Comparison of ENCODE assay signal across 1 cellular context in the genomic region with DNA sequence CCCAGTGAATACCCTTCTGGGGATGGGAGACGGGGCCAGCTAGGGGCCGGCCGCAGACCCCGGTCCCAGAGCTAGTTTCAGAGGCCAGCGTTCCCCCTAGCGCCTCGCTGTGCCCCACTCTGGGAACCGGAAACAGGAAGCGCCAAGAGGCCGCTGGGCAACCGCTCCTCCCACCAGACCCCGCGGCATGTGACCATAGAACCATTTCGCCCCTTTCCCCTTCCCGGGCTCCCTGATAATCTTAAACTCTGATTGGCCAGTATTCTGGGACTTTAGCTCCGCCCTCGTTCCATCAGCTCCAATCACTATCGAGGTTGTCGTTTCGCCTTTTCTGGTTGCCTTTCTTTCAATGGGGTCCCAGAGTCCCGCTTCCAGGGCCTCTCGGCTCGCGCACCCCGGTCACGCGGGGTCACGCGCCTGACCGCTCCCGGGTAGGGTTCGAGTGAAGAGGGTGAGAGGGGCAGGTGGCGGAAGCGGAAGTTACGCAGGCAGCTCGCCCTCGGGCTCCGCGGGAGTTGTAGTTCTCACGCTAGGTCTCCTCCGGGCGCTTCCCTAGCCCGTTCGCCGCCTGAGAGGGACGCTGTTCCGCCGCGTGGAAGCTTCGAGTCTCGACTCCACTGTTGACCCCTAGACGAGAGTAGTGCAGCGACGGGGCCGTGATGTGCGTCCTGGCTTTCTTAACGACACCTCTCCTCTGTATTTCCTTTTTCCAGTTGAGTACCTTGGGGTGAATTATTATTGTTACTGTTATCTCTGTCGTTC.
TF ChIP-seq lines count a peak whose summit lies in the region.

A gene (minus strand): TSS at position 121 of the 762 bp plus-strand sequence. CDS start 3,241 bp downstream, outside the sequence.

TF ChIP-seq in HepG2, 621 proteins besides CTCF, POLR2A, EP300 and RAD21 (continued from another document and continues in another):
- TF ChIP-seq, protein P1, sequence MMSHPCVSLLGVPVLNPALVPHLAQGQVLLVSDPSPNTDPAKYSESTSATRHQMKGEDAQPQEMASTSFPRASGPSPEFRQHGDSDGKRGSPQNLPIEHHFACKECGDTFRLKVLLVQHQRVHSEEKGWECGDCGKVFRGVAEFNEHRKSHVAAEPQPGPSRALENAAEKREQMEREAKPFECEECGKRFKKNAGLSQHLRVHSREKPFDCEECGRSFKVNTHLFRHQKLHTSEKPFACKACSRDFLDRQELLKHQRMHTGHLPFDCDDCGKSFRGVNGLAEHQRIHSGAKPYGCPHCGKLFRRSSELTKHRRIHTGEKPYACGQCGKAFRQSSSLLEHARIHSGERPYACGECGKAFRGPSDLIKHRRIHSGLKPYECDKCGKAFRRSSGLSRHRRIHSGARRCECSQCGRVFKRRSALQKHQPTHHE (CRISPR knock-in tag; IDR thresholded peaks at IDR 0.05; ENCODE audit: borderline replicate concordance) = no peak
- TF ChIP-seq ZNF720 (CRISPR knock-in tag; IDR thresholded peaks at IDR 0.05) (no peak), ZNF788 (CRISPR knock-in tag; IDR thresholded peaks at IDR 0.05; ENCODE audit: borderline replicate concordance) (peak; percentile 56; the same call in 1 of the 2 replicates), ZNF776 (CRISPR knock-in tag; IDR thresholded peaks at IDR 0.05) (0 out of 2 replicates have a peak, but pooled peaks have one; percentile 50), ZSCAN20 (CRISPR knock-in tag; IDR thresholded peaks at IDR 0.05; ENCODE audit: borderline replicate concordance) (peak; percentile 83), ZNF768 (CRISPR knock-in tag; IDR thresholded peaks at IDR 0.05) (0 out of 2 replicates have a peak, but pooled peaks have one; percentile 30), ZNF563 (CRISPR knock-in tag; IDR thresholded peaks at IDR 0.05) (peak; percentile 51; the same call in 1 of the 2 replicates), DR1 (CRISPR knock-in tag; IDR thresholded peaks at IDR 0.05) (peak; percentile 74), EEA1 (CRISPR knock-in tag; IDR thresholded peaks at IDR 0.05; ENCODE audit: borderline replicate concordance) (no peak; the same call in 1 of the 2 replicates), TCF7 (IDR thresholded peaks at IDR 0.05; ENCODE audit: low read depth) (no peak), ZNF367 (CRISPR knock-in tag; IDR thresholded peaks at IDR 0.05; ENCODE audit: borderline replicate concordance) (no peak), KDM5B (CRISPR knock-in tag; IDR thresholded peaks at IDR 0.05; ENCODE audit: borderline replicate concordance) (peak; percentile 78), HOXD1 (CRISPR knock-in tag; IDR thresholded peaks at IDR 0.05) (peak; percentile 75; the same call in 1 of the 2 replicates), TGIF2 (CRISPR knock-in tag; IDR thresholded peaks at IDR 0.05) (peak; percentile 91; the same call in 1 of the 2 replicates), BRCA1 (CRISPR knock-in tag; IDR thresholded peaks at IDR 0.05) (peak; percentile 60; the same call in 1 of the 2 replicates), NCOA5 (CRISPR knock-in tag; IDR thresholded peaks at IDR 0.05) (no peak), RARG (CRISPR knock-in tag; IDR thresholded peaks at IDR 0.05; ENCODE audit: low read depth) (no peak), SMAD3 (CRISPR knock-in tag; IDR thresholded peaks at IDR 0.05) (no peak; the same call in 1 of the 2 replicates), YEATS2 (CRISPR knock-in tag; IDR thresholded peaks at IDR 0.05; ENCODE audit: borderline replicate concordance) (peak; percentile 68), RFX3 (CRISPR knock-in tag; IDR thresholded peaks at IDR 0.05) (no peak), ZNF615 (CRISPR knock-in tag; IDR thresholded peaks at IDR 0.05; ENCODE audit: borderline replicate concordance) (no peak), ZSCAN29 (CRISPR knock-in tag; conservative IDR thresholded peaks at IDR 0.05) (peak; percentile 67; the same call in 1 of the 2 replicates), NR3C1 (CRISPR knock-in tag; IDR thresholded peaks at IDR 0.05) (no peak), JUNB (CRISPR knock-in tag; IDR thresholded peaks at IDR 0.05; ENCODE audit: borderline replicate concordance) (peak; percentile 58; the same call in 1 of the 2 replicates)
- TF ChIP-seq, protein P2, sequence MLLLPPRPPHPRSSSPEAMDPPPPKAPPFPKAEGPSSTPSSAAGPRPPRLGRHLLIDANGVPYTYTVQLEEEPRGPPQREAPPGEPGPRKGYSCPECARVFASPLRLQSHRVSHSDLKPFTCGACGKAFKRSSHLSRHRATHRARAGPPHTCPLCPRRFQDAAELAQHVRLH (CRISPR knock-in tag; IDR thresholded peaks at IDR 0.05; ENCODE audit: borderline replicate concordance, low read depth) = peak; percentile 86
- TF ChIP-seq, protein P3, sequence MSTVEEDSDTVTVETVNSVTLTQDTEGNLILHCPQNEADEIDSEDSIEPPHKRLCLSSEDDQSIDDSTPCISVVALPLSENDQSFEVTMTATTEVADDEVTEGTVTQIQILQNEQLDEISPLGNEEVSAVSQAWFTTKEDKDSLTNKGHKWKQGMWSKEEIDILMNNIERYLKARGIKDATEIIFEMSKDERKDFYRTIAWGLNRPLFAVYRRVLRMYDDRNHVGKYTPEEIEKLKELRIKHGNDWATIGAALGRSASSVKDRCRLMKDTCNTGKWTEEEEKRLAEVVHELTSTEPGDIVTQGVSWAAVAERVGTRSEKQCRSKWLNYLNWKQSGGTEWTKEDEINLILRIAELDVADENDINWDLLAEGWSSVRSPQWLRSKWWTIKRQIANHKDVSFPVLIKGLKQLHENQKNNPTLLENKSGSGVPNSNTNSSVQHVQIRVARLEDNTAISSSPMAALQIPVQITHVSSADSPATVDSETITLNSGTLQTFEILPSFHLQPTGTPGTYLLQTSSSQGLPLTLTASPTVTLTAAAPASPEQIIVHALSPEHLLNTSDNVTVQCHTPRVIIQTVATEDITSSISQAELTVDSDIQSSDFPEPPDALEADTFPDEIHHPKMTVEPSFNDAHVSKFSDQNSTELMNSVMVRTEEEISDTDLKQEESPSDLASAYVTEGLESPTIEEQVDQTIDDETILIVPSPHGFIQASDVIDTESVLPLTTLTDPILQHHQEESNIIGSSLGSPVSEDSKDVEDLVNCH (CRISPR knock-in tag; IDR thresholded peaks at IDR 0.05) = no peak
- TF ChIP-seq, protein P4, sequence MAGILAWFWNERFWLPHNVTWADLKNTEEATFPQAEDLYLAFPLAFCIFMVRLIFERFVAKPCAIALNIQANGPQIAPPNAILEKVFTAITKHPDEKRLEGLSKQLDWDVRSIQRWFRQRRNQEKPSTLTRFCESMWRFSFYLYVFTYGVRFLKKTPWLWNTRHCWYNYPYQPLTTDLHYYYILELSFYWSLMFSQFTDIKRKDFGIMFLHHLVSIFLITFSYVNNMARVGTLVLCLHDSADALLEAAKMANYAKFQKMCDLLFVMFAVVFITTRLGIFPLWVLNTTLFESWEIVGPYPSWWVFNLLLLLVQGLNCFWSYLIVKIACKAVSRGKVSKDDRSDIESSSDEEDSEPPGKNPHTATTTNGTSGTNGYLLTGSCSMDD (CRISPR knock-in tag; IDR thresholded peaks at IDR 0.05) = no peak
- TF ChIP-seq, protein P5, sequence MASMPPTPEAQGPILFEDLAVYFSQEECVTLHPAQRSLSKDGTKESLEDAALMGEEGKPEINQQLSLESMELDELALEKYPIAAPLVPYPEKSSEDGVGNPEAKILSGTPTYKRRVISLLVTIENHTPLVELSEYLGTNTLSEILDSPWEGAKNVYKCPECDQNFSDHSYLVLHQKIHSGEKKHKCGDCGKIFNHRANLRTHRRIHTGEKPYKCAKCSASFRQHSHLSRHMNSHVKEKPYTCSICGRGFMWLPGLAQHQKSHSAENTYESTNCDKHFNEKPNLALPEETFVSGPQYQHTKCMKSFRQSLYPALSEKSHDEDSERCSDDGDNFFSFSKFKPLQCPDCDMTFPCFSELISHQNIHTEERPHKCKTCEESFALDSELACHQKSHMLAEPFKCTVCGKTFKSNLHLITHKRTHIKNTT (CRISPR knock-in tag; IDR thresholded peaks at IDR 0.05) = no peak
- TF ChIP-seq, protein P6, sequence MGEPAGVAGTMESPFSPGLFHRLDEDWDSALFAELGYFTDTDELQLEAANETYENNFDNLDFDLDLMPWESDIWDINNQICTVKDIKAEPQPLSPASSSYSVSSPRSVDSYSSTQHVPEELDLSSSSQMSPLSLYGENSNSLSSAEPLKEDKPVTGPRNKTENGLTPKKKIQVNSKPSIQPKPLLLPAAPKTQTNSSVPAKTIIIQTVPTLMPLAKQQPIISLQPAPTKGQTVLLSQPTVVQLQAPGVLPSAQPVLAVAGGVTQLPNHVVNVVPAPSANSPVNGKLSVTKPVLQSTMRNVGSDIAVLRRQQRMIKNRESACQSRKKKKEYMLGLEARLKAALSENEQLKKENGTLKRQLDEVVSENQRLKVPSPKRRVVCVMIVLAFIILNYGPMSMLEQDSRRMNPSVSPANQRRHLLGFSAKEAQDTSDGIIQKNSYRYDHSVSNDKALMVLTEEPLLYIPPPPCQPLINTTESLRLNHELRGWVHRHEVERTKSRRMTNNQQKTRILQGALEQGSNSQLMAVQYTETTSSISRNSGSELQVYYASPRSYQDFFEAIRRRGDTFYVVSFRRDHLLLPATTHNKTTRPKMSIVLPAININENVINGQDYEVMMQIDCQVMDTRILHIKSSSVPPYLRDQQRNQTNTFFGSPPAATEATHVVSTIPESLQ (CRISPR knock-in tag; conservative IDR thresholded peaks at IDR 0.05) = no peak
- TF ChIP-seq, protein P7, sequence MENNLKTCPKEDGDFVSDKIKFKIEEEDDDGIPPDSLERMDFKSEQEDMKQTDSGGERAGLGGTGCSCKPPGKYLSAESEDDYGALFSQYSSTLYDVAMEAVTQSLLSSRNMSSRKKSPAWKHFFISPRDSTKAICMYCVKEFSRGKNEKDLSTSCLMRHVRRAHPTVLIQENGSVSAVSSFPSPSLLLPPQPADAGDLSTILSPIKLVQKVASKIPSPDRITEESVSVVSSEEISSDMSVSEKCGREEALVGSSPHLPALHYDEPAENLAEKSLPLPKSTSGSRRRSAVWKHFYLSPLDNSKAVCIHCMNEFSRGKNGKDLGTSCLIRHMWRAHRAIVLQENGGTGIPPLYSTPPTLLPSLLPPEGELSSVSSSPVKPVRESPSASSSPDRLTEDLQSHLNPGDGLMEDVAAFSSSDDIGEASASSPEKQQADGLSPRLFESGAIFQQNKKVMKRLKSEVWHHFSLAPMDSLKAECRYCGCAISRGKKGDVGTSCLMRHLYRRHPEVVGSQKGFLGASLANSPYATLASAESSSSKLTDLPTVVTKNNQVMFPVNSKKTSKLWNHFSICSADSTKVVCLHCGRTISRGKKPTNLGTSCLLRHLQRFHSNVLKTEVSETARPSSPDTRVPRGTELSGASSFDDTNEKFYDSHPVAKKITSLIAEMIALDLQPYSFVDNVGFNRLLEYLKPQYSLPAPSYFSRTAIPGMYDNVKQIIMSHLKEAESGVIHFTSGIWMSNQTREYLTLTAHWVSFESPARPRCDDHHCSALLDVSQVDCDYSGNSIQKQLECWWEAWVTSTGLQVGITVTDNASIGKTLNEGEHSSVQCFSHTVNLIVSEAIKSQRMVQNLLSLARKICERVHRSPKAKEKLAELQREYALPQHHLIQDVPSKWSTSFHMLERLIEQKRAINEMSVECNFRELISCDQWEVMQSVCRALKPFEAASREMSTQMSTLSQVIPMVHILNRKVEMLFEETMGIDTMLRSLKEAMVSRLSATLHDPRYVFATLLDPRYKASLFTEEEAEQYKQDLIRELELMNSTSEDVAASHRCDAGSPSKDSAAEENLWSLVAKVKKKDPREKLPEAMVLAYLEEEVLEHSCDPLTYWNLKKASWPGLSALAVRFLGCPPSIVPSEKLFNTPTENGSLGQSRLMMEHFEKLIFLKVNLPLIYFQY (CRISPR knock-in tag; IDR thresholded peaks at IDR 0.05; ENCODE audit: borderline replicate concordance) = peak; percentile 70
- TF ChIP-seq, protein P8, sequence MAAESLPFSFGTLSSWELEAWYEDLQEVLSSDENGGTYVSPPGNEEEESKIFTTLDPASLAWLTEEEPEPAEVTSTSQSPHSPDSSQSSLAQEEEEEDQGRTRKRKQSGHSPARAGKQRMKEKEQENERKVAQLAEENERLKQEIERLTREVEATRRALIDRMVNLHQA (CRISPR knock-in tag; IDR thresholded peaks at IDR 0.05) = no peak
- TF ChIP-seq, protein P9, sequence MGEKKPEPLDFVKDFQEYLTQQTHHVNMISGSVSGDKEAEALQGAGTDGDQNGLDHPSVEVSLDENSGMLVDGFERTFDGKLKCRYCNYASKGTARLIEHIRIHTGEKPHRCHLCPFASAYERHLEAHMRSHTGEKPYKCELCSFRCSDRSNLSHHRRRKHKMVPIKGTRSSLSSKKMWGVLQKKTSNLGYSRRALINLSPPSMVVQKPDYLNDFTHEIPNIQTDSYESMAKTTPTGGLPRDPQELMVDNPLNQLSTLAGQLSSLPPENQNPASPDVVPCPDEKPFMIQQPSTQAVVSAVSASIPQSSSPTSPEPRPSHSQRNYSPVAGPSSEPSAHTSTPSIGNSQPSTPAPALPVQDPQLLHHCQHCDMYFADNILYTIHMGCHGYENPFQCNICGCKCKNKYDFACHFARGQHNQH (CRISPR knock-in tag; IDR thresholded peaks at IDR 0.05) = peak; percentile 83
- TF ChIP-seq, protein P10, sequence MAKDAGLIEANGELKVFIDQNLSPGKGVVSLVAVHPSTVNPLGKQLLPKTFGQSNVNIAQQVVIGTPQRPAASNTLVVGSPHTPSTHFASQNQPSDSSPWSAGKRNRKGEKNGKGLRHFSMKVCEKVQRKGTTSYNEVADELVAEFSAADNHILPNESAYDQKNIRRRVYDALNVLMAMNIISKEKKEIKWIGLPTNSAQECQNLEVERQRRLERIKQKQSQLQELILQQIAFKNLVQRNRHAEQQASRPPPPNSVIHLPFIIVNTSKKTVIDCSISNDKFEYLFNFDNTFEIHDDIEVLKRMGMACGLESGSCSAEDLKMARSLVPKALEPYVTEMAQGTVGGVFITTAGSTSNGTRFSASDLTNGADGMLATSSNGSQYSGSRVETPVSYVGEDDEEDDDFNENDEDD (CRISPR knock-in tag; IDR thresholded peaks at IDR 0.05; ENCODE audit: borderline replicate concordance) = peak; percentile 88
- TF ChIP-seq, protein P11, sequence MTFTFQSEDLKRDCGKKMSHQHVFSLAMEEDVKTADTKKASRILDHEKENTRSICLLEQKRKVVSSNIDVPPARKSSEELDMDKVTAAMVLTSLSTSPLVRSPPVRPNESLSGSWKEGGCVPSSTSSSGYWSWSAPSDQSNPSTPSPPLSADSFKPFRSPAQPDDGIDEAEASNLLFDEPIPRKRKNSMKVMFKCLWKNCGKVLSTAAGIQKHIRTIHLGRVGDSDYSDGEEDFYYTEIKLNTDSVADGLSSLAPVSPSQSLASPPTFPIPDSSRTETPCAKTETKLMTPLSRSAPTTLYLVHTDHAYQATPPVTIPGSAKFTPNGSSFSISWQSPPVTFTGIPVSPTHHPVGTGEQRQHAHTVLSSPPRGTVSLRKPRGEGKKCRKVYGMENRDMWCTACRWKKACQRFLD (CRISPR knock-in tag; IDR thresholded peaks at IDR 0.05; ENCODE audit: borderline replicate concordance) = peak; percentile 61; the same call in 1 of the 2 replicates
- TF ChIP-seq, protein P12, sequence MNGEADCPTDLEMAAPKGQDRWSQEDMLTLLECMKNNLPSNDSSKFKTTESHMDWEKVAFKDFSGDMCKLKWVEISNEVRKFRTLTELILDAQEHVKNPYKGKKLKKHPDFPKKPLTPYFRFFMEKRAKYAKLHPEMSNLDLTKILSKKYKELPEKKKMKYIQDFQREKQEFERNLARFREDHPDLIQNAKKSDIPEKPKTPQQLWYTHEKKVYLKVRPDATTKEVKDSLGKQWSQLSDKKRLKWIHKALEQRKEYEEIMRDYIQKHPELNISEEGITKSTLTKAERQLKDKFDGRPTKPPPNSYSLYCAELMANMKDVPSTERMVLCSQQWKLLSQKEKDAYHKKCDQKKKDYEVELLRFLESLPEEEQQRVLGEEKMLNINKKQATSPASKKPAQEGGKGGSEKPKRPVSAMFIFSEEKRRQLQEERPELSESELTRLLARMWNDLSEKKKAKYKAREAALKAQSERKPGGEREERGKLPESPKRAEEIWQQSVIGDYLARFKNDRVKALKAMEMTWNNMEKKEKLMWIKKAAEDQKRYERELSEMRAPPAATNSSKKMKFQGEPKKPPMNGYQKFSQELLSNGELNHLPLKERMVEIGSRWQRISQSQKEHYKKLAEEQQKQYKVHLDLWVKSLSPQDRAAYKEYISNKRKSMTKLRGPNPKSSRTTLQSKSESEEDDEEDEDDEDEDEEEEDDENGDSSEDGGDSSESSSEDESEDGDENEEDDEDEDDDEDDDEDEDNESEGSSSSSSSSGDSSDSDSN (CRISPR knock-in tag; IDR thresholded peaks at IDR 0.05) = peak; percentile 26
